18 cellular contexts compared by ENCODE assay signal in the genomic region with DNA sequence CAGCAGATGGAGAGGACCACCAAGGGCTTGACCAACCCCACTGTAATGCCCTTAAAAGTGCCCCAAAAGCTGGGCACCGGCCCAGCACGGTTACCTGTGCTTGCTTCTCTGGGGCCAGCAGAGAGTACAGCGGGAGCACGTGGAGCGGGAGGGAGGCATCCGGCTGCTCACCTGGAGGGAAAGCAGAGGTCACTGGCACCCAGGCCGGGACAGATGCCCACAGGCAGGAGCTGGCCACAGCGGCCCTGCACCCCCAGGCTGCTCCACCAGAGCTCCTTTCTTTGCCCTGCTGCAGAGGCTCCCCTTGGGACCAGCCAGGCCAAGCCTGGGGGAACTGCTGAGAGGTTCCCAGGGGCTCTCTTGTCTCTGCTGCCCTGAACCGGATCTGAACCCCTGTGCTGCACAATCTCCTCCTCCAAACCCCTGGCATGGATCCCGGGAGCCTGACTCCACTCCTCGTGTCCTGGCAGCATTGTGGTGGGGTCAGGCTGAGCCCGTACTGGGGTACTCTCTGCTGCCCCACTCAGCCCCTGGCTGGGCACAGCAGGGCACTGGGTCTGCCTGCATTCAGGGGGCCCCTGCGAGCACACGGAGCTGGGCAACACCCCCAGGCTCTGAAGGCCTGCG.
"Had no signal": no experiment of that assay in that cellular context is flagged by ENCODE, and none has a peak within 500 bp of the region (broad histone marks: within the 10 kb centered on the region; RNA-seq: fewer than 3 reads in every experiment).

No MANE protein-coding gene starts in this region.

- H3K27me3 ChIP-seq: ovary, tibial nerve had no signal

- H3K27me3 Mint-ChIP-seq: activated naive CD8-positive, alpha-beta T cell; brain; central memory CD8-positive, alpha-beta T cell had no signal

- H3K4me1 Mint-ChIP-seq: brain; central memory CD8-positive, alpha-beta T cell; mesothelial cell of epicardium; neural crest cell had no signal

- H3K4me3 ChIP-seq: lung, ovary, tibial nerve had no signal

- H3K27ac Mint-ChIP-seq: activated naive CD8-positive, alpha-beta T cell; mesothelial cell of epicardium had no signal

- ATAC-seq: activated CD4-positive, CD25-positive, alpha-beta regulatory T cell treated with anti-CD3 and anti-CD28 coated beads, Interleukin-2, amount 50 U/mL, for 24 hours; SK-N-SH treated with all-trans-retinoic acid at 6 μM for 48 hours had no signal

- H3K4me3 Mint-ChIP-seq: activated naive CD8-positive, alpha-beta T cell; brain; central memory CD8-positive, alpha-beta T cell; mesothelial cell of epicardium; neural crest cell had no signal

- H3K4me1 ChIP-seq: tibial nerve had no signal

- DNase-seq: activated effector memory CD4-positive, alpha-beta T cell treated with anti-CD3 and anti-CD28 coated beads, Interleukin-2, amount 50 U/mL, for 16 hours; activated T-cell treated with anti-CD3 and anti-CD28 coated beads, Interleukin-2, amount 50 U/mL, for 48 hours; cortex of kidney; effector CD8-positive, alpha-beta T cell; foreskin melanocyte; ovary; stimulated activated CD4-positive, alpha-beta T cell treated with anti-CD3 and anti-CD28 coated beads, Interleukin-1b, Interleukin-23, amount 100 ng/mL, for 48 hours; T-helper 1 cell; T1000 had no signal

- H3K9me3 ChIP-seq: ovary, tibial nerve had no signal

- H3K36me3 ChIP-seq: ovary had no signal

- H3K27ac ChIP-seq: ovary, tibial nerve had no signal

- H3K9me3 Mint-ChIP-seq: brain; central memory CD8-positive, alpha-beta T cell; mesothelial cell of epicardium; neural crest cell had no signal

- H3K36me3 Mint-ChIP-seq: activated naive CD8-positive, alpha-beta T cell had no signal
